Comparison of ENCODE assay signal across 10 cellular contexts in the genomic region with DNA sequence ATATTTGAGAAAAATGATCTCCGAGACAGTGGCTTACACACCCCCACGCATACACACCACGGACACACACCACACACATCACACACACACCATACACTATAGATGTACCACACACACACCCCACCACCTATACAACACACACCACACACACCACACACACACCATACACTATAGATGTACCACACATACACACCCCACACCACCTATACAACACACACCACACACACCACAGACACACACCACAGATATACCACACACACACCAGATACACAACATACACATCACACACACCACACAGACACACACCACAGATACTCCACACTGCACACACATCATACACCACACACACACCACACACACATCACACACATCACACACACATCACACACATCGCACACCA. TPM values are rescaled to one million over a fixed set of nuclear protein-coding genes. Genes with fewer than 3 reads are reported as not detected.
"Had no signal": no experiment of that assay in that cellular context is flagged by ENCODE, and none has a peak within 500 bp of the region (broad histone marks: within the 10 kb centered on the region; RNA-seq: fewer than 3 reads in every experiment).

No MANE protein-coding gene starts in this region.

RNA-seq across cellular contexts. Expression of gene CRYAA, which starts 9.0 kb away (rescaled TPM):
- total RNA-seq: activated CD4-positive, alpha-beta memory T cell treated with anti-CD3 and anti-CD28 coated beads, Interleukin-2, amount 10 ng/mL, durations not matched to agents 7 days and 5 days; activated CD8-positive, alpha-beta memory T cell treated with anti-CD3 and anti-CD28 coated beads, Interleukin-2, amount 10 ng/mL, durations not matched to agents 7 days and 5 days; breast epithelium; cardiac septum; M059J; OCI-LY7; PC-9; Right ventricle myocardium superior; T-helper 1 cell treated with Interleukin-12 subunit alpha and Interleukin-12 subunit beta and Interleukin-4 antibody, amounts not matched to agents 30 ng/mL and 1 ng/mL, for 36 hours; T-helper 2 cell treated with Interferon-gamma antibody and Interleukin-4, amounts not matched to agents 100 ng/mL and 5 ng/mL, for 36 hours had no signal
